ENCODE assay signal across 8 cellular contexts in the genomic region with DNA sequence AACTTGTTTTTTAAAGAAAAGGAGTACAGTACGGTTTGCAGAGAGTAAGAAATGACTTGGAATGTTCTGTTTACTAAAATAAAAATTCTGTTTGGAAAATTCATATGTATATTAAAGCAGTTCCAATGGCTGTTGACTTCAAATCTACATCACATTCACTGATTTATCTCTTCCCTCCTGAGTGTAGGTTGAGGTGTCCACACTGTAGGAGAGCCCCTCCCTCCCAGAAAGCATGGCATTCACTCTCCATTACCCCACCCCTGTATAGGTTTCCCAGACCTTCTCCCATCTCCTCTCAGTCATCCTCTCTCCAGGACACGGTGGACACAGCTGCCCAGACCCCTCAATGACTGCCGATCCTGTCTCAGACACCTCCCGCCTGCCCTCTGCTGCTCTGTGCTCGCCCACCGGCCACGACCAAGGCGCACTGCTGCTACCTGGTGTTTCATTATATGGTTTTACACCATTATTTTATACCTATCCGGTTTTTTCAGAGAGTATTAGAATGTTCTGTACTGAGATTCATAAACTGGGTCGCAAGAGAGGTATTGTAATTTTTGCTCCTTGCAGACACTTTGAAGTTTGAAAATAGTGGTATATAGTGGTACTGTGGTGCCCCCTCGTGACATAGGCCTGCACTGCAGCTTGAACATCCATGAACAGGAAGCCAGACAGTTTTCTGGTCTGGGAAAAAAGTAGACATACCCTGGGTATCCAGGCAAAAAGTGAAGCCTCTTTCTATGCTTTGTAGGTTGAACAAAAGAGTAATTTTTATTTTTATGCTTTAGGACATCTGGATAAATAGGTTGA. TPM values are rescaled to one million over a fixed set of nuclear protein-coding genes. Genes with fewer than 3 reads are reported as not detected.
DNase-seq lines count a peak whose midpoint lies in the region; ATAC-seq and TF ChIP-seq lines count a peak whose summit lies in the region.

No MANE protein-coding gene starts in this region.

- peak; percentile 75 for TF ChIP-seq CTCF in DND-41 (IDR thresholded peaks at IDR 0.05; ENCODE audit: borderline replicate concordance, extremely low read depth, low read length, poor library complexity, severe bottlenecking)
- peak; percentile 70 to 78 for TF ChIP-seq CTCF in GM23338 (conservative IDR thresholded peaks at IDR 0.05; ENCODE audit: low read depth in 2 of 2)
- TF ChIP-seq CTCF in left lung (IDR thresholded peaks at IDR 0.05) = peak; percentile 56 to 68

- no peaks in the 10 kb centered on the region for H3K36me3 Mint-ChIP-seq in GM23338 (ENCODE audit: low read depth)

- H3K4me3 Mint-ChIP-seq in GM23338 = peak overlapping the region; percentile 60; the same call in 2 of the 3 replicates

- no peaks in the 10 kb centered on the region for H3K9me3 Mint-ChIP-seq in GM23338

- no peak overlapping the region for H3K4me2 ChIP-seq in DND-41 (ENCODE audit: insufficient read depth, low read length)
- peak overlapping the region; percentile 17; the same call in 1 of the 2 replicates for H3K4me2 ChIP-seq in GM23338

- H3K4me3 ChIP-seq in DND-41 (ENCODE audit: low read depth in 1 of 2, low read length in 2 of 2) (no peak overlapping the region), GM23338 (no peak overlapping the region), left lung (no peak overlapping the region)

- DNase-seq in DND-41 = peak; percentile 61
- DNase-seq in GM23338 (ENCODE audit: low spot score) = peak; percentile 52
- DNase-seq in NCI-H146 (lab: John Stamatoyannopoulos, UW) = peak; percentile 22
- DNase-seq in activated CD4-positive, alpha-beta T cell treated with anti-CD3 and anti-CD28 coated beads for 24 hours (ENCODE audit: low read depth in 2 of 2) = peak; percentile 40 to 45
- DNase-seq in cerebellum (ENCODE audit: low spot score) = peak; percentile 41
- DNase-seq in left lung = peak in 1 of 2 donors; percentile 36
- peak in 2 of 3 experiments; percentile 7 to 10 for DNase-seq in stimulated activated CD4-positive, alpha-beta T cell treated with anti-CD3 and anti-CD28 coated beads, TNF-alpha, amount 100 ng/mL, for 4 hours (ENCODE audit: low read depth in 3 of 3)

- H3K9ac ChIP-seq in DND-41 (ENCODE audit: low read depth, low read length) = no peak overlapping the region

- no peak overlapping the region for H3K27ac Mint-ChIP-seq in GM23338

- H3K27ac ChIP-seq in DND-41 (ENCODE audit: low read length) (no peak overlapping the region), GM23338 (ENCODE audit: low read depth) (no peak overlapping the region), left lung (no peak overlapping the region)

- no peaks in the 10 kb centered on the region for H3K36me3 ChIP-seq in DND-41 (ENCODE audit: insufficient read depth, low read length)
- H3K36me3 ChIP-seq in GM23338 (ENCODE audit: insufficient read depth) = no peaks in the 10 kb centered on the region
- H3K36me3 ChIP-seq in left lung = no peaks in the 10 kb centered on the region

- peaks cover 6% of the 10 kb centered on the region for H3K27me3 Mint-ChIP-seq in GM23338 (ENCODE audit: insufficient read depth, low read depth, poor library complexity)

- ATAC-seq in DND-41 (ENCODE audit: insufficient read depth, low read depth) = peak; percentile 58; the same call in 2 of the 3 replicates
- ATAC-seq in GM23338 = peak; percentile 84
- ATAC-seq in left lung = peak; percentile 96
- no peak for ATAC-seq in HG03139 (IDR thresholded peaks at IDR 0.05; ENCODE audit: unreplicated experiment)

- H2AFZ ChIP-seq in DND-41 (ENCODE audit: low read depth, low read length) = no peak overlapping the region
- H2AFZ ChIP-seq in GM23338 = no peak overlapping the region

- H3F3A ChIP-seq in GM23338 (replicated peaks; ENCODE audit: low read depth) = no peaks in the 10 kb centered on the region

- no peaks in the 10 kb centered on the region for H4K20me1 ChIP-seq in DND-41 (ENCODE audit: insufficient read depth, low read length)
- no peaks in the 10 kb centered on the region for H4K20me1 ChIP-seq in GM23338 (replicated peaks; ENCODE audit: insufficient read depth)

- H3K27me3 ChIP-seq in DND-41 (ENCODE audit: insufficient read depth, low read length, poor library complexity) = no peaks in the 10 kb centered on the region
- peaks cover 18% of the 10 kb centered on the region for H3K27me3 ChIP-seq in GM23338 (ENCODE audit: insufficient read depth)
- peaks cover 0 to 2% of the 10 kb centered on the region in 2 donors for H3K27me3 ChIP-seq in left lung

- H3K4me1 Mint-ChIP-seq in GM23338 = peaks cover 8% of the 10 kb centered on the region; the same call in 2 of the 3 replicates

- H3K9me3 ChIP-seq in DND-41 (ENCODE audit: insufficient read depth, low read length, severe bottlenecking) (no peaks in the 10 kb centered on the region), left lung (no peaks in the 10 kb centered on the region)

- intact Hi-C loops in left lung (cut with DNase I) = loop anchor here in 1 of 2 donors (10.0 kb wide), 1 partner anchor 221 kb away; no protein-coding TSS in a partner anchor

- no peaks in the 10 kb centered on the region for H3K79me2 ChIP-seq in DND-41 (ENCODE audit: insufficient read depth, low read length)
- no peaks in the 10 kb centered on the region for H3K79me2 ChIP-seq in GM23338 (replicated peaks; ENCODE audit: insufficient read depth)

- H3K4me1 ChIP-seq in DND-41 (ENCODE audit: insufficient read depth, low read length) (no peaks in the 10 kb centered on the region), GM23338 (ENCODE audit: insufficient read depth) (no peaks in the 10 kb centered on the region), left lung (no peaks in the 10 kb centered on the region)

- no peaks in the 10 kb centered on the region for H3K9me2 ChIP-seq in GM23338 (ENCODE audit: insufficient read depth)

TF ChIP-seq in GM23338, 12 proteins besides CTCF, POLR2A, EP300 and RAD21 (continues in another document):
- TF ChIP-seq JUNB (IDR thresholded peaks at IDR 0.05; ENCODE audit: unreplicated experiment) (no peak), STAT1 (IDR thresholded peaks at IDR 0.05; ENCODE audit: unreplicated experiment) (no peak), ZNF331 (CRISPR knock-in tag; IDR thresholded peaks at IDR 0.05; ENCODE audit: low read depth) (no peak), EZH2 (IDR thresholded peaks at IDR 0.05; ENCODE audit: low read depth, unreplicated experiment) (no peak)
- TF ChIP-seq, protein P1, sequence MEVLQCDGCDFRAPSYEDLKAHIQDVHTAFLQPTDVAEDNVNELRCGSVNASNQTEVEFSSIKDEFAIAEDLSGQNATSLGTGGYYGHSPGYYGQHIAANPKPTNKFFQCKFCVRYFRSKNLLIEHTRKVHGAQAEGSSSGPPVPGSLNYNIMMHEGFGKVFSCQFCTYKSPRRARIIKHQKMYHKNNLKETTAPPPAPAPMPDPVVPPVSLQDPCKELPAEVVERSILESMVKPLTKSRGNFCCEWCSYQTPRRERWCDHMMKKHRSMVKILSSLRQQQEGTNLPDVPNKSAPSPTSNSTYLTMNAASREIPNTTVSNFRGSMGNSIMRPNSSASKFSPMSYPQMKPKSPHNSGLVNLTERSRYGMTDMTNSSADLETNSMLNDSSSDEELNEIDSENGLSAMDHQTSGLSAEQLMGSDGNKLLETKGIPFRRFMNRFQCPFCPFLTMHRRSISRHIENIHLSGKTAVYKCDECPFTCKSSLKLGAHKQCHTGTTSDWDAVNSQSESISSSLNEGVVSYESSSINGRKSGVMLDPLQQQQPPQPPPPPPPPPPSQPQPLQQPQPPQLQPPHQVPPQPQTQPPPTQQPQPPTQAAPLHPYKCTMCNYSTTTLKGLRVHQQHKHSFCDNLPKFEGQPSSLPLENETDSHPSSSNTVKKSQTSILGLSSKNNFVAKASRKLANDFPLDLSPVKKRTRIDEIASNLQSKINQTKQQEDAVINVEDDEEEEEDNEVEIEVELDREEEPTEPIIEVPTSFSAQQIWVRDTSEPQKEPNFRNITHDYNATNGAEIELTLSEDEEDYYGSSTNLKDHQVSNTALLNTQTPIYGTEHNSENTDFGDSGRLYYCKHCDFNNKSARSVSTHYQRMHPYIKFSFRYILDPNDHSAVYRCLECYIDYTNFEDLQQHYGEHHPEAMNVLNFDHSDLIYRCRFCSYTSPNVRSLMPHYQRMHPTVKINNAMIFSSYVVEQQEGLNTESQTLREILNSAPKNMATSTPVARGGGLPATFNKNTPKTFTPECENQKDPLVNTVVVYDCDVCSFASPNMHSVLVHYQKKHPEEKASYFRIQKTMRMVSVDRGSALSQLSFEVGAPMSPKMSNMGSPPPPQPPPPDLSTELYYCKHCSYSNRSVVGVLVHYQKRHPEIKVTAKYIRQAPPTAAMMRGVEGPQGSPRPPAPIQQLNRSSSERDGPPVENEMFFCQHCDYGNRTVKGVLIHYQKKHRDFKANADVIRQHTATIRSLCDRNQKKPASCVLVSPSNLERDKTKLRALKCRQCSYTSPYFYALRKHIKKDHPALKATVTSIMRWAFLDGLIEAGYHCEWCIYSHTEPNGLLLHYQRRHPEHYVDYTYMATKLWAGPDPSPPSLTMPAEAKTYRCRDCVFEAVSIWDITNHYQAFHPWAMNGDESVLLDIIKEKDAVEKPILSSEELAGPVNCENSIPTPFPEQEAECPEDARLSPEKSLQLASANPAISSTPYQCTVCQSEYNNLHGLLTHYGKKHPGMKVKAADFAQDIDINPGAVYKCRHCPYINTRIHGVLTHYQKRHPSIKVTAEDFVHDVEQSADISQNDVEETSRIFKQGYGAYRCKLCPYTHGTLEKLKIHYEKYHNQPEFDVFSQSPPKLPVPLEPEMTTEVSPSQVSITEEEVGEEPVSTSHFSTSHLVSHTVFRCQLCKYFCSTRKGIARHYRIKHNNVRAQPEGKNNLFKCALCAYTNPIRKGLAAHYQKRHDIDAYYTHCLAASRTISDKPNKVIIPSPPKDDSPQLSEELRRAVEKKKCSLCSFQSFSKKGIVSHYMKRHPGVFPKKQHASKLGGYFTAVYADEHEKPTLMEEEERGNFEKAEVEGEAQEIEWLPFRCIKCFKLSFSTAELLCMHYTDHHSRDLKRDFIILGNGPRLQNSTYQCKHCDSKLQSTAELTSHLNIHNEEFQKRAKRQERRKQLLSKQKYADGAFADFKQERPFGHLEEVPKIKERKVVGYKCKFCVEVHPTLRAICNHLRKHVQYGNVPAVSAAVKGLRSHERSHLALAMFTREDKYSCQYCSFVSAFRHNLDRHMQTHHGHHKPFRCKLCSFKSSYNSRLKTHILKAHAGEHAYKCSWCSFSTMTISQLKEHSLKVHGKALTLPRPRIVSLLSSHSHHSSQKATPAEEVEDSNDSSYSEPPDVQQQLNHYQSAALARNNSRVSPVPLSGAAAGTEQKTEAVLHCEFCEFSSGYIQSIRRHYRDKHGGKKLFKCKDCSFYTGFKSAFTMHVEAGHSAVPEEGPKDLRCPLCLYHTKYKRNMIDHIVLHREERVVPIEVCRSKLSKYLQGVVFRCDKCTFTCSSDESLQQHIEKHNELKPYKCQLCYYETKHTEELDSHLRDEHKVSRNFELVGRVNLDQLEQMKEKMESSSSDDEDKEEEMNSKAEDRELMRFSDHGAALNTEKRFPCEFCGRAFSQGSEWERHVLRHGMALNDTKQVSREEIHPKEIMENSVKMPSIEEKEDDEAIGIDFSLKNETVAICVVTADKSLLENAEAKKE (CRISPR knock-in tag; IDR thresholded peaks at IDR 0.05) = no peak

RNA-seq across cellular contexts. Expression of a gene that starts 38.8 kb away (rescaled TPM):
- 39.3 and 46.8 TPM in 2 replicates for total RNA-seq in GM23338 (2014; rRNA removed; shearing (Covaris generic))
- 120 and 135 TPM in 2 replicates for polyA plus RNA-seq in GM23338 (2016; fragmentation: Nextera tagmentation; extraction: Ambion mirVana)
- total RNA-seq in cerebellum (54.0 TPM), left lung (10 to 100 TPM; 28.8 to 33.5 TPM)
